ENCODE assay signal across 7 cellular contexts in genomic region chr3:11718582-11719405, GRCh38.
A peak's percentile ranks its signal among the peaks of the same experiment; 100 is the strongest.
DNase-seq lines count a peak whose midpoint lies in the region; ATAC-seq, FAIRE-seq and TF ChIP-seq lines count a peak whose summit lies in the region.

No MANE protein-coding gene starts in this region.

- DNase-seq in GM12892 (ENCODE audit: insufficient read length), result peak; percentile 28
- peak; percentile 21 to 61 for DNase-seq in HAP-1 (ENCODE audit: low spot score in 2 of 2)
- DNase-seq in MG63, result peak; percentile 54
- DNase-seq in activated CD4-positive, alpha-beta memory T cell treated with anti-CD3 and anti-CD28 coated beads, Interleukin-2, amount 10 ng/mL, durations not matched to agents 7 days and 5 days, result peak; percentile 46
- peak; percentile 42 to 64 for DNase-seq in mesothelial cell of epicardium (ENCODE audit: low spot score in 2 of 2, unreplicated experiment in 2 of 2)
- peak; percentile 11 for DNase-seq in stimulated activated naive B cell treated with anti-CD40 and anti-IgM and Interleukin-4, amounts not matched to agents 10 μg/mL and 1 μg/mL and 100 μg/mL, for 72 hours

- ATAC-seq in stimulated activated naive B cell treated with anti-CD40 and anti-IgM and Interleukin-4, amounts not matched to agents 10 μg/mL and 1 μg/mL and 100 μg/mL, for 72 hours (replicated peaks), result peak; percentile 37 to 43

- H3K27ac Mint-ChIP-seq in activated CD4-positive, alpha-beta memory T cell treated with anti-CD3 and anti-CD28 coated beads, Interleukin-2, amount 10 ng/mL, durations not matched to agents 7 days and 5 days, result peak overlapping the region; percentile 90
- H3K27ac Mint-ChIP-seq in mesothelial cell of epicardium, result peak overlapping the region; percentile 99
- H3K27ac Mint-ChIP-seq in stimulated activated naive B cell treated with anti-CD40 and anti-IgM and Interleukin-4, amounts not matched to agents 10 μg/mL and 1 μg/mL and 100 μg/mL, for 72 hours, result peak overlapping the region; percentile 84

- H3K36me3 Mint-ChIP-seq in activated CD4-positive, alpha-beta memory T cell treated with anti-CD3 and anti-CD28 coated beads, Interleukin-2, amount 10 ng/mL, durations not matched to agents 7 days and 5 days (ENCODE audit: low read depth), result peaks cover 3% of the 10 kb centered on the region
- H3K36me3 Mint-ChIP-seq in mesothelial cell of epicardium, result no peaks in the 10 kb centered on the region
- no peaks in the 10 kb centered on the region for H3K36me3 Mint-ChIP-seq in stimulated activated naive B cell treated with anti-CD40 and anti-IgM and Interleukin-4, amounts not matched to agents 10 μg/mL and 1 μg/mL and 100 μg/mL, for 72 hours

- no peak for TF ChIP-seq CTCF in mesothelial cell of epicardium (IDR thresholded peaks at IDR 0.05; ENCODE audit: unreplicated experiment)

- peak overlapping the region; percentile 56 for H3K4me3 ChIP-seq in HAP-1
- H3K4me3 ChIP-seq in MG63, result peak overlapping the region; percentile 64
- peak overlapping the region; percentile 90 for H3K4me3 ChIP-seq in endocrine pancreas (ENCODE audit: control insufficient read depth, insufficient read depth, low read length)

- TF ChIP-seq POLR2A in GM12892 (IDR thresholded peaks at IDR 0.05; ENCODE audit: low read depth, low read length), result no peak; the same call in 1 of the 2 replicates

- peaks cover 31% of the 10 kb centered on the region for H3K4me1 Mint-ChIP-seq in activated CD4-positive, alpha-beta memory T cell treated with anti-CD3 and anti-CD28 coated beads, Interleukin-2, amount 10 ng/mL, durations not matched to agents 7 days and 5 days
- peaks cover 46% of the 10 kb centered on the region for H3K4me1 Mint-ChIP-seq in mesothelial cell of epicardium
- H3K4me1 Mint-ChIP-seq in stimulated activated naive B cell treated with anti-CD40 and anti-IgM and Interleukin-4, amounts not matched to agents 10 μg/mL and 1 μg/mL and 100 μg/mL, for 72 hours, result peaks cover 6 to 19% of the 10 kb centered on the region in 2 donors

- POLR2A ChIA-PET in activated CD4-positive, alpha-beta memory T cell treated with anti-CD3 and anti-CD28 coated beads, Interleukin-2, amount 10 ng/mL, durations not matched to agents 7 days and 5 days (lab: Charles Lee), result interaction anchor here (0.7 kb wide), 2 partner anchors 52 to 66 kb away, joined by 4 read pairs; no protein-coding TSS in a partner anchor

- no peaks in the 10 kb centered on the region for H3K9me3 ChIP-seq in HAP-1
- no peaks in the 10 kb centered on the region for H3K9me3 ChIP-seq in MG63
- no peaks in the 10 kb centered on the region for H3K9me3 ChIP-seq in endocrine pancreas (ENCODE audit: control insufficient read depth, low read length)

- H3K4me1 ChIP-seq in HAP-1 (peaks cover 17% of the 10 kb centered on the region), endocrine pancreas (ENCODE audit: control insufficient read depth, insufficient read depth, low read length) (peaks cover 5% of the 10 kb centered on the region)

- H3K27me3 Mint-ChIP-seq in activated CD4-positive, alpha-beta memory T cell treated with anti-CD3 and anti-CD28 coated beads, Interleukin-2, amount 10 ng/mL, durations not matched to agents 7 days and 5 days, result peaks cover 4% of the 10 kb centered on the region
- no peaks in the 10 kb centered on the region for H3K27me3 Mint-ChIP-seq in mesothelial cell of epicardium (ENCODE audit: low read depth)
- peaks cover 0 to 16% of the 10 kb centered on the region in 2 donors for H3K27me3 Mint-ChIP-seq in stimulated activated naive B cell treated with anti-CD40 and anti-IgM and Interleukin-4, amounts not matched to agents 10 μg/mL and 1 μg/mL and 100 μg/mL, for 72 hours

- in situ Hi-C loops in HAP-1 (cut with MboI; ENCODE audit: low sequenced_read_pairs), result no loop called here

- FAIRE-seq in GM12892 (lab: Jason Lieb, UNC), result peak; percentile 27

- peak overlapping the region; percentile 90 for H3K4me3 Mint-ChIP-seq in activated CD4-positive, alpha-beta memory T cell treated with anti-CD3 and anti-CD28 coated beads, Interleukin-2, amount 10 ng/mL, durations not matched to agents 7 days and 5 days
- H3K4me3 Mint-ChIP-seq in mesothelial cell of epicardium, result peak overlapping the region; percentile 88
- peak overlapping the region; percentile 87 to 91 for H3K4me3 Mint-ChIP-seq in stimulated activated naive B cell treated with anti-CD40 and anti-IgM and Interleukin-4, amounts not matched to agents 10 μg/mL and 1 μg/mL and 100 μg/mL, for 72 hours

- no peaks in the 10 kb centered on the region for H3K9me3 Mint-ChIP-seq in activated CD4-positive, alpha-beta memory T cell treated with anti-CD3 and anti-CD28 coated beads, Interleukin-2, amount 10 ng/mL, durations not matched to agents 7 days and 5 days
- H3K9me3 Mint-ChIP-seq in mesothelial cell of epicardium, result no peaks in the 10 kb centered on the region
- H3K9me3 Mint-ChIP-seq in stimulated activated naive B cell treated with anti-CD40 and anti-IgM and Interleukin-4, amounts not matched to agents 10 μg/mL and 1 μg/mL and 100 μg/mL, for 72 hours, result no peaks in the 10 kb centered on the region

- CTCF ChIA-PET in activated CD4-positive, alpha-beta memory T cell treated with anti-CD3 and anti-CD28 coated beads, Interleukin-2, amount 10 ng/mL, durations not matched to agents 7 days and 5 days (lab: Charles Lee), result no interaction called here

- peak overlapping the region; percentile 88 for H3K9ac ChIP-seq in endocrine pancreas (ENCODE audit: control insufficient read depth, insufficient read depth, low read length)

- H3K27me3 ChIP-seq in HAP-1 (ENCODE audit: low read depth) (no peaks in the 10 kb centered on the region), MG63 (no peaks in the 10 kb centered on the region), endocrine pancreas (ENCODE audit: control insufficient read depth, insufficient read depth, low read length) (no peaks in the 10 kb centered on the region)

- no peaks in the 10 kb centered on the region for H3K36me3 ChIP-seq in HAP-1 (replicated peaks)
- H3K36me3 ChIP-seq in MG63, result no peaks in the 10 kb centered on the region
- H3K36me3 ChIP-seq in endocrine pancreas (ENCODE audit: control insufficient read depth, insufficient read depth, low read length), result no peaks in the 10 kb centered on the region

Comparison
In these comparisons a context has a peak if more than half of its experiments do, and no peak if none do; other contexts are left out.
1. Peak in every context shown above with its lines: DNase-seq, ATAC-seq and H3K4me3 ChIP-seq.